In the genomic region with DNA sequence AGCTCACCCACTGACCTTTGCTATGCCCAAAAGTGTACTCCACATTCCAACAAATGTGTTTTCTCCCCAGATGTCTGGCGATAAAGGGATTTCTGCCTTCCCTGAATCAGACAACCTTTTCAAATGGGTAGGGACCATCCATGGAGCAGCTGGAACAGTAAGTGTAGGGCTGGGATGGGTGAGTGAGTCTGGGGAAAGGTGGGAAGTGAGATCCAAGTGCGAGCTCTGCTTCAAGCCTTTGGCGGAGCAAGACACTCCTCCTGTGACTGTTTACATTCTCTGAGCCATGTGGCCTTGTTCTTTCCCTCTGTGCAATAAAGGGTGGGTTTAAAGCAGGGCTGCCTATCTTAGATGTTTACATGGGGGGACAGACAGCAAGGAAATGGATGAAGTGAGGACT, we compare ENCODE assay signal across 20 cellular contexts. TPM values are rescaled to one million over a fixed set of nuclear protein-coding genes. Genes with fewer than 3 reads are reported as not detected.
DNase-seq lines count a peak whose midpoint lies in the region; ATAC-seq, FAIRE-seq and TF ChIP-seq lines count a peak whose summit lies in the region.
"Had no signal": no experiment of that assay in that cellular context is flagged by ENCODE, and none has a peak within 500 bp of the region (broad histone marks: within the 10 kb centered on the region; RNA-seq: fewer than 3 reads in every experiment).

No MANE protein-coding gene starts in this region.

- H3K9me3 Mint-ChIP-seq in T-helper 1 cell treated with Interleukin-12 subunit alpha and Interleukin-12 subunit beta and Interleukin-4 antibody, amounts not matched to agents 30 μg/mL and 1 μg/mL, for 36 hours: no peaks in the 10 kb centered on the region
- no peaks in the 10 kb centered on the region for H3K9me3 Mint-ChIP-seq in HFFc6
- H3K9me3 Mint-ChIP-seq in astrocyte (ENCODE audit: unreplicated experiment): no peaks in the 10 kb centered on the region
- peaks cover 4% of the 10 kb centered on the region for H3K9me3 Mint-ChIP-seq in neural crest cell
- H3K9me3 Mint-ChIP-seq: brain; CD8-positive, alpha-beta memory T cell had no signal

- FAIRE-seq in astrocyte (lab: Jason Lieb, UNC): no peak
- FAIRE-seq: GM12892 had no signal

- no peak overlapping the region for H3K27ac ChIP-seq in astrocyte (ENCODE audit: low read depth, low read length)
- H3K27ac ChIP-seq: upper lobe of left lung had no signal

- H3K9me3 ChIP-seq in astrocyte (ENCODE audit: insufficient read depth, low read depth, low read length): no peaks in the 10 kb centered on the region
- H3K9me3 ChIP-seq: upper lobe of left lung had no signal

- intact Hi-C loops in left colon (cut with DNase I, micrococcal nuclease): no loop called here

- peaks cover 47% of the 10 kb centered on the region for H3K36me3 Mint-ChIP-seq in T-helper 1 cell treated with Interleukin-12 subunit alpha and Interleukin-12 subunit beta and Interleukin-4 antibody, amounts not matched to agents 30 μg/mL and 1 μg/mL, for 36 hours (ENCODE audit: low read depth)
- H3K36me3 Mint-ChIP-seq in HFFc6 (ENCODE audit: low read depth): peaks cover 49% of the 10 kb centered on the region
- peaks cover 6% of the 10 kb centered on the region for H3K36me3 Mint-ChIP-seq in astrocyte (ENCODE audit: low read depth, unreplicated experiment)
- peaks cover 28% of the 10 kb centered on the region for H3K36me3 Mint-ChIP-seq in neural crest cell (ENCODE audit: low read depth)

- H3K9ac ChIP-seq in astrocyte (ENCODE audit: low read length): no peak overlapping the region

- no peak overlapping the region for H2AFZ ChIP-seq in astrocyte (ENCODE audit: low read depth, low read length)

- no peaks in the 10 kb centered on the region for H4K20me1 ChIP-seq in astrocyte (ENCODE audit: insufficient read depth, low read length)

- H3K4me2 ChIP-seq in astrocyte (ENCODE audit: low read length): peak overlapping the region; percentile 68

- H3K27me3 Mint-ChIP-seq in T-helper 1 cell treated with Interleukin-12 subunit alpha and Interleukin-12 subunit beta and Interleukin-4 antibody, amounts not matched to agents 30 μg/mL and 1 μg/mL, for 36 hours (ENCODE audit: low read depth): no peaks in the 10 kb centered on the region
- H3K27me3 Mint-ChIP-seq in HFFc6 (ENCODE audit: insufficient read depth) (no peaks in the 10 kb centered on the region; the same call in 1 of the 2 replicates), astrocyte (ENCODE audit: low read depth, unreplicated experiment) (no peaks in the 10 kb centered on the region), neural crest cell (ENCODE audit: low read depth) (no peaks in the 10 kb centered on the region)

- H3K79me2 ChIP-seq in astrocyte (ENCODE audit: insufficient read depth, low read length): peaks cover 30% of the 10 kb centered on the region

- H3K36me3 ChIP-seq in astrocyte (ENCODE audit: insufficient read depth, low read length): peaks cover 20% of the 10 kb centered on the region

- H3K27ac Mint-ChIP-seq in T-helper 1 cell treated with Interleukin-12 subunit alpha and Interleukin-12 subunit beta and Interleukin-4 antibody, amounts not matched to agents 30 μg/mL and 1 μg/mL, for 36 hours: no peak overlapping the region
- H3K27ac Mint-ChIP-seq in HFFc6 (no peak overlapping the region; the same call in 1 of the 2 replicates), astrocyte (ENCODE audit: unreplicated experiment) (no peak overlapping the region), neural crest cell (ENCODE audit: unreplicated experiment) (no peak overlapping the region)
- H3K27ac Mint-ChIP-seq: brain had no signal

- no peaks in the 10 kb centered on the region for H3K27me3 ChIP-seq in astrocyte (ENCODE audit: insufficient read depth, low read length)
- H3K27me3 ChIP-seq: upper lobe of left lung had no signal

- ATAC-seq in HG03342 (IDR thresholded peaks at IDR 0.05; ENCODE audit: unreplicated experiment) (no peak), left colon (no peak)
- ATAC-seq: left cardiac atrium had no signal

- peaks cover 26% of the 10 kb centered on the region for H3K4me1 Mint-ChIP-seq in T-helper 1 cell treated with Interleukin-12 subunit alpha and Interleukin-12 subunit beta and Interleukin-4 antibody, amounts not matched to agents 30 μg/mL and 1 μg/mL, for 36 hours (ENCODE audit: low read depth)
- H3K4me1 Mint-ChIP-seq in HFFc6 (ENCODE audit: low read depth): peaks cover 58% of the 10 kb centered on the region
- peaks cover 6% of the 10 kb centered on the region for H3K4me1 Mint-ChIP-seq in astrocyte (ENCODE audit: low read depth, unreplicated experiment)
- H3K4me1 Mint-ChIP-seq in neural crest cell: peaks cover 32% of the 10 kb centered on the region

- no peak for DNase-seq in T-helper 1 cell
- DNase-seq in HFFc6: no peak
- DNase-seq in astrocyte (ENCODE audit: low read depth): no peak
- DNase-seq in neural crest cell (ENCODE audit: low read depth, low spot score): no peak
- DNase-seq in NOMO-1 treated with dmso at 0.1 percent for 144 hours (lab: John Stamatoyannopoulos, UW; ENCODE audit: unreplicated experiment): no peak
- DNase-seq in left colon: no peak
- DNase-seq: activated effector memory CD4-positive, alpha-beta T cell treated with anti-CD3 and anti-CD28 coated beads, Interleukin-2, amount 50 U/mL, for 16 hours; CD8-positive, alpha-beta memory T cell; Karpas-422; left cardiac atrium; NCI-H146; NCI-H446; OCI-M1; stimulated activated naive CD4-positive, alpha-beta T cell; upper lobe of left lung had no signal

- H3K4me3 Mint-ChIP-seq in T-helper 1 cell treated with Interleukin-12 subunit alpha and Interleukin-12 subunit beta and Interleukin-4 antibody, amounts not matched to agents 30 μg/mL and 1 μg/mL, for 36 hours: peak overlapping the region; percentile 14
- H3K4me3 Mint-ChIP-seq in HFFc6: peak overlapping the region; percentile 59; the same call in 1 of the 2 replicates
- H3K4me3 Mint-ChIP-seq in astrocyte (ENCODE audit: unreplicated experiment): no peak overlapping the region
- peak overlapping the region; percentile 61 for H3K4me3 Mint-ChIP-seq in neural crest cell

- TF ChIP-seq CTCF in HFFc6 (IDR thresholded peaks at IDR 0.05) (no peak), astrocyte (IDR thresholded peaks at IDR 0.05; ENCODE audit: insufficient read depth, low read depth, low read length) (no peak), neural crest cell (conservative IDR thresholded peaks at IDR 0.05) (no peak)

- H3K4me1 ChIP-seq in astrocyte (ENCODE audit: insufficient read depth, low read length): peaks cover 9% of the 10 kb centered on the region

- no peak overlapping the region for H3K4me3 ChIP-seq in astrocyte (ENCODE audit: insufficient read depth, low read depth, low read length)

RNA-seq across cellular contexts. Expression of gene UBE2C, which starts 1.9 kb away (rescaled TPM):
- 100 to 1,000 TPM in 1 of 6 experiments, 10 to 100 TPM in 5; 42.6 to 101 (median 91.3) TPM for total RNA-seq in HFFc6 (2021; fragmentation: NEBNext Ultra II Directional; extraction: Animal tissue kit (Norgen Biotek cat#: 25700))
- 6.2 and 12.3 TPM in 2 replicates for total RNA-seq in astrocyte
- total RNA-seq in neural crest cell: 202 and 212 TPM in 2 replicates
- total RNA-seq in left colon: 10 to 100 TPM in 1 of 2 donors, 1 to 10 TPM in 1; 6.8 to 22.3 TPM

RNA-seq across cellular contexts. Expression of gene TNNC2, which starts 12.8 kb away (rescaled TPM):
- not detected for total RNA-seq in HFFc6 (2021; fragmentation: NEBNext Ultra II Directional; extraction: Animal tissue kit (Norgen Biotek cat#: 25700))
- total RNA-seq in astrocyte (not detected in 2 replicates), neural crest cell (not detected in 2 replicates), left colon (1 to 10 TPM; 3.9 to 5.1 TPM)
- total RNA-seq: CD8-positive, alpha-beta memory T cell; dermis microvascular lymphatic vessel endothelial cell had no signal

RNA-seq across cellular contexts. Expression of gene SNX21, which starts 19.3 kb away (rescaled TPM):
- total RNA-seq in HFFc6 (2021; fragmentation: NEBNext Ultra II Directional; extraction: Animal tissue kit (Norgen Biotek cat#: 25700)): 10 to 100 TPM; 21.9 to 25.1 (median 22.7) TPM
- 13.3 and 14.2 TPM in 2 replicates for total RNA-seq in astrocyte
- 16.8 and 19.4 TPM in 2 replicates for total RNA-seq in neural crest cell
- 10 to 100 TPM; 14.4 to 15.8 TPM for total RNA-seq in left colon

RNA-seq across cellular contexts. Expression of gene DNTTIP1, which starts 22.6 kb away (rescaled TPM):
- total RNA-seq in HFFc6 (2021; fragmentation: NEBNext Ultra II Directional; extraction: Animal tissue kit (Norgen Biotek cat#: 25700)): 10 to 100 TPM; 23.2 to 27.1 (median 25.8) TPM
- total RNA-seq in astrocyte: 28.1 and 28.7 TPM in 2 replicates
- total RNA-seq in neural crest cell: 41.9 and 44.0 TPM in 2 replicates
- total RNA-seq in left colon: 10 to 100 TPM; 50.9 to 60.5 TPM

RNA-seq across cellular contexts. Expression of gene WFDC3, which starts 22.6 kb away (rescaled TPM):
- under 1 TPM in 1 of 6 experiments, not detected in 5; 0.43 TPM for total RNA-seq in HFFc6 (2021; fragmentation: NEBNext Ultra II Directional; extraction: Animal tissue kit (Norgen Biotek cat#: 25700))
- total RNA-seq in astrocyte (2.0 and 2.2 TPM in 2 replicates), neural crest cell (not detected in 2 replicates), left colon (1 to 10 TPM; 2.3 to 9.8 TPM)
- total RNA-seq: CD8-positive, alpha-beta memory T cell; dermis microvascular lymphatic vessel endothelial cell had no signal
